In the genomic region with DNA sequence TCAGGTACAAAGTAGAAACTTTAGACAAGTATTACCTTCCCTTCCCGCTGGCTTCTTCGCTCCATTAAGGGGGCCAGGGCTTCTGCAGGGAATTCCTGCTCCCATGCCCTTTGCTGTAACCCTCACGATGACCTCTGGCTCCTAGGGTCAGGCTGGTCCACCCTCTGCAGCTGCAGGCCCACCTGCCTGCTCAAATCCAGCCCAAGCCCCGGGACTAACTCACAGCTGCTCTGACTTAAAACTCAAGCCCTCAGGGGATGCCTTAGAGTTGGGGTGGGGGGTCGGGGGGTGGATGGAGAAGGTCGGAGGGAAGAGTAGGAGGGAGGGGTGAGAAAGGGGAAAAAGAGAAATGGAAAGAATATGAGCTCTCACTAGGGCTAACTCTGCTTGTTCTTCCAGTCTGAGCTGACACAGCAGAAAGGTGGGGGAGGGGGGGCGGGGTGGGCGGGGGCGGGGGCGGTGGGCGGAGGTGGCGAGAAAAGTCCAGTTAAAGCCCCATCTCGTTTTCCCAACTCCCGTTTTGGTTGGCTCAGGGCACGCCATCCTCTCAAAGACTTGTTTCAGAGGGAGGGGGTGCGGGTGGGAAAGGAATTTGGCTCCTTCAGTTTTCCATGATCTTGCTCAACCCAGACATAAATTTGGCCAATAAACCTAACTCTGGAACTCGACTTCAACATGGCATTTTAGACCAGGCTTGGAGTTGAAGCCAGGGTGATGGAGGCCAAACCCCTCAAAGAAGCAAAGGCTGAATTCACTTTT, we compare ENCODE assay signal across 12 cellular contexts. TPM values are rescaled to one million over a fixed set of nuclear protein-coding genes. Genes with fewer than 3 reads are reported as not detected.
DNase-seq lines count a peak whose midpoint lies in the region; ATAC-seq and TF ChIP-seq lines count a peak whose summit lies in the region.
"Had no signal": no experiment of that assay in that cellular context is flagged by ENCODE, and none has a peak within 500 bp of the region (broad histone marks: within the 10 kb centered on the region; RNA-seq: fewer than 3 reads in every experiment).

No MANE protein-coding gene starts in this region.

- peak overlapping the region; percentile 50 for H3K27ac ChIP-seq in colonic mucosa
- H3K27ac ChIP-seq in mesenchymal stem cell (ENCODE audit: low read length, poor library complexity, severe bottlenecking) = no peak overlapping the region
- H3K27ac ChIP-seq in transverse colon = peak overlapping the region; percentile 82 to 94 (median 84)
- H3K27ac ChIP-seq: C4-2B, SJSA1 had no signal

- H4K91ac ChIP-seq in mesenchymal stem cell (ENCODE audit: low read length) = peak overlapping the region; percentile 47

- peaks cover 24% of the 10 kb centered on the region for H3K4me1 Mint-ChIP-seq in T-helper 2 cell treated with Interferon-gamma antibody and Interleukin-4, amounts not matched to agents 5 μg/mL and 100 μg/mL, for 36 hours (ENCODE audit: low read depth)

- H3K9me3 Mint-ChIP-seq in T-helper 2 cell treated with Interferon-gamma antibody and Interleukin-4, amounts not matched to agents 5 μg/mL and 100 μg/mL, for 36 hours = no peaks in the 10 kb centered on the region
- H3K9me3 Mint-ChIP-seq: activated naive CD4-positive, alpha-beta T cell treated with anti-CD3 and anti-CD28 coated beads for 36 hours had no signal

- peak overlapping the region in 1 of 2 experiments; percentile 75 for H2BK12ac ChIP-seq in mesenchymal stem cell (ENCODE audit: low read length in 2 of 2)

- H2AFZ ChIP-seq in mesenchymal stem cell (ENCODE audit: low read depth, low read length) = no peak overlapping the region

- H2BK15ac ChIP-seq in mesenchymal stem cell (ENCODE audit: low read depth, poor library complexity, severe bottlenecking) = no peak overlapping the region

- TF ChIP-seq POLR2A in transverse colon (IDR thresholded peaks at IDR 0.05) = no peak

- H3K9me3 ChIP-seq in colonic mucosa (no peaks in the 10 kb centered on the region), mesenchymal stem cell (ENCODE audit: control insufficient read depth, low read length) (no peaks in the 10 kb centered on the region), transverse colon (no peaks in the 10 kb centered on the region)
- H3K9me3 ChIP-seq: SJSA1 had no signal

- H2BK5ac ChIP-seq in mesenchymal stem cell (ENCODE audit: low read depth, low read length, poor library complexity, severe bottlenecking) = no peak overlapping the region

- H3K36me3 ChIP-seq in colonic mucosa = no peaks in the 10 kb centered on the region
- H3K36me3 ChIP-seq in mesenchymal stem cell (ENCODE audit: control insufficient read depth in 1 of 2, insufficient read depth in 2 of 2, low read depth in 1 of 2, low read length in 2 of 2) = peaks cover 12 to 46% of the 10 kb centered on the region in 2 experiments
- H3K36me3 ChIP-seq in transverse colon = no peaks in the 10 kb centered on the region
- H3K36me3 ChIP-seq: SJSA1 had no signal

- H3K4me2 ChIP-seq in mesenchymal stem cell (ENCODE audit: low read length, poor library complexity, severe bottlenecking) = peak overlapping the region; percentile 59

- WGBS in mesenchymal stem cell = 37% methylated on average over 7 of the region's 17 CpGs
- 0 to 15% methylated on average over 1 to 17 of the region's 17 CpGs for WGBS in transverse colon (ENCODE audit: low coverage in 1 of 2), 2 donors

- H2AK5ac ChIP-seq in mesenchymal stem cell (ENCODE audit: low read length, severe bottlenecking) = no peak overlapping the region

- H3K36me3 Mint-ChIP-seq in T-helper 2 cell treated with Interferon-gamma antibody and Interleukin-4, amounts not matched to agents 5 μg/mL and 100 μg/mL, for 36 hours (ENCODE audit: low read depth) = no peaks in the 10 kb centered on the region

- ATAC-seq in GM19395 (IDR thresholded peaks at IDR 0.05; ENCODE audit: unreplicated experiment) (no peak), GM18867 (IDR thresholded peaks at IDR 0.05; ENCODE audit: unreplicated experiment) (no peak)

- DNase-seq in T-helper 2 cell treated with Interferon-gamma antibody and Interleukin-4, amounts not matched to agents 5 μg/mL and 100 μg/mL, for 36 hours (ENCODE audit: low spot score) = no peak
- no peak for DNase-seq in T-helper 2 cell
- DNase-seq in colonic mucosa = no peak
- DNase-seq in mesenchymal stem cell = peak; percentile 77
- DNase-seq in transverse colon = no peak
- DNase-seq in GM13976 (ENCODE audit: low spot score) = no peak

- H3K4me1 ChIP-seq in colonic mucosa (no peaks in the 10 kb centered on the region), mesenchymal stem cell (ENCODE audit: control insufficient read depth, insufficient read depth, low read depth, low read length) (peaks cover 28% of the 10 kb centered on the region), transverse colon (peaks cover 0 to 66% (median 14%) of the 10 kb centered on the region in 4 donors)

- H3K9ac ChIP-seq in colonic mucosa (ENCODE audit: low read depth in 2 of 2, low read length in 2 of 2) (peak overlapping the region; percentile 26 to 46), mesenchymal stem cell (ENCODE audit: low read length) (peak overlapping the region; percentile 95)

- in situ Hi-C loops in transverse colon (cut with MboI; ENCODE audit: low pct_ligation_motif_present in 1 of 4, low pct_unique_long_range_greater_than_20kb in 1 of 4, low sequenced_read_pairs in 3 of 4) (loop anchor here (10.0 to 25.0 kb wide), 7 partner anchors 472 to 1022 kb away; no protein-coding TSS in a partner anchor), GM13976 (cut with MboI; ENCODE audit: low sequenced_read_pairs, unreplicated experiment) (loop anchor here (10.0 kb wide), 2 partner anchors 824 to 1024 kb away; no protein-coding TSS in a partner anchor)

- H3K27me3 ChIP-seq in colonic mucosa (peaks cover 44% of the 10 kb centered on the region), mesenchymal stem cell (ENCODE audit: control insufficient read depth in 1 of 2, insufficient read depth in 1 of 2, low read length in 2 of 2) (no peaks in the 10 kb centered on the region), transverse colon (peaks cover 77% of the 10 kb centered on the region)

- no peak overlapping the region for H3K23ac ChIP-seq in mesenchymal stem cell (ENCODE audit: low read length in 2 of 2)

- H3K4me3 Mint-ChIP-seq in T-helper 2 cell treated with Interferon-gamma antibody and Interleukin-4, amounts not matched to agents 5 μg/mL and 100 μg/mL, for 36 hours = peak overlapping the region; percentile 58

- H3K4ac ChIP-seq in mesenchymal stem cell (ENCODE audit: low read depth in 1 of 2, low read length in 2 of 2) = no peak overlapping the region

- H3K79me1 ChIP-seq in mesenchymal stem cell (replicated peaks; ENCODE audit: low read length, poor library complexity, severe bottlenecking) = peaks cover 9% of the 10 kb centered on the region

- H3K4me3 ChIP-seq in colonic mucosa = peak overlapping the region; percentile 5
- peak overlapping the region; percentile 7 to 89 for H3K4me3 ChIP-seq in mesenchymal stem cell (ENCODE audit: insufficient read depth in 1 of 2, low read depth in 1 of 2, low read length in 2 of 2)
- peak overlapping the region in 3 of 4 donors; percentile 26 to 64 (median 27) for H3K4me3 ChIP-seq in transverse colon
- H3K4me3 ChIP-seq: SJSA1 had no signal

- H3K27me3 Mint-ChIP-seq in T-helper 2 cell treated with Interferon-gamma antibody and Interleukin-4, amounts not matched to agents 5 μg/mL and 100 μg/mL, for 36 hours (ENCODE audit: low read depth) = peaks cover 67% of the 10 kb centered on the region

- intact Hi-C loops in colonic mucosa (cut with DNase I) (loop anchor here (10.0 kb wide), 2 partner anchors 364 to 474 kb away; no protein-coding TSS in a partner anchor), transverse colon (cut with DNase I; ENCODE audit: low total_unique reads) (loop anchor here (5.0 to 10.0 kb wide), 6 partner anchors 374 to 1024 kb away; no protein-coding TSS in a partner anchor)

- no peak overlapping the region for H2BK120ac ChIP-seq in mesenchymal stem cell (ENCODE audit: low read depth, low read length)

- H3K27ac Mint-ChIP-seq in T-helper 2 cell treated with Interferon-gamma antibody and Interleukin-4, amounts not matched to agents 5 μg/mL and 100 μg/mL, for 36 hours = no peak overlapping the region
- H3K27ac Mint-ChIP-seq: activated naive CD4-positive, alpha-beta T cell treated with anti-CD3 and anti-CD28 coated beads for 36 hours had no signal

- no peak for TF ChIP-seq EP300 in transverse colon (IDR thresholded peaks at IDR 0.05; ENCODE audit: low read depth)

- peak overlapping the region; percentile 52 for H4K8ac ChIP-seq in mesenchymal stem cell (ENCODE audit: low read length)

- H3K18ac ChIP-seq in mesenchymal stem cell (ENCODE audit: low read depth in 1 of 2, low read length in 2 of 2) = peak overlapping the region in 1 of 2 experiments; percentile 86

- peak overlapping the region in 1 of 2 experiments; percentile 39 for H3K14ac ChIP-seq in mesenchymal stem cell (ENCODE audit: low read length in 2 of 2)

- TF ChIP-seq CTCF in colonic mucosa (IDR thresholded peaks at IDR 0.05) (no peak), transverse colon (IDR thresholded peaks at IDR 0.05) (no peak), GM13976 (IDR thresholded peaks at IDR 0.05; ENCODE audit: borderline replicate concordance, control extremely low read depth, extremely low read depth, insufficient read depth, missing control alignments) (no peak)

RNA-seq across cellular contexts. Expression of gene IGFBP5, which starts 4.7 kb away (rescaled TPM):
- total RNA-seq in colonic mucosa (10 to 100 TPM; 44.6 to 68.2 TPM), transverse colon (100 to 1,000 TPM; 146 to 263 (median 190) TPM)
- polyA plus RNA-seq in mesenchymal stem cell (2013, experiment 1 of 2) = 440 TPM
- 419 TPM for polyA plus RNA-seq in mesenchymal stem cell (2013, experiment 2 of 2)
- total RNA-seq: activated naive CD4-positive, alpha-beta T cell treated with anti-CD3 and anti-CD28 coated beads for 36 hours; HT-29 had no signal

RNA-seq across cellular contexts. Expression of gene IGFBP2, which starts 57.4 kb away (rescaled TPM):
- 100 to 1,000 TPM; 106 to 177 TPM for total RNA-seq in colonic mucosa
- polyA plus RNA-seq in mesenchymal stem cell (2013, experiment 1 of 2) = 285 TPM
- 282 TPM for polyA plus RNA-seq in mesenchymal stem cell (2013, experiment 2 of 2)
- 100 to 1,000 TPM in 2 of 4 donors, 10 to 100 TPM in 2; 10.5 to 155 (median 101) TPM for total RNA-seq in transverse colon
